In the genomic region with DNA sequence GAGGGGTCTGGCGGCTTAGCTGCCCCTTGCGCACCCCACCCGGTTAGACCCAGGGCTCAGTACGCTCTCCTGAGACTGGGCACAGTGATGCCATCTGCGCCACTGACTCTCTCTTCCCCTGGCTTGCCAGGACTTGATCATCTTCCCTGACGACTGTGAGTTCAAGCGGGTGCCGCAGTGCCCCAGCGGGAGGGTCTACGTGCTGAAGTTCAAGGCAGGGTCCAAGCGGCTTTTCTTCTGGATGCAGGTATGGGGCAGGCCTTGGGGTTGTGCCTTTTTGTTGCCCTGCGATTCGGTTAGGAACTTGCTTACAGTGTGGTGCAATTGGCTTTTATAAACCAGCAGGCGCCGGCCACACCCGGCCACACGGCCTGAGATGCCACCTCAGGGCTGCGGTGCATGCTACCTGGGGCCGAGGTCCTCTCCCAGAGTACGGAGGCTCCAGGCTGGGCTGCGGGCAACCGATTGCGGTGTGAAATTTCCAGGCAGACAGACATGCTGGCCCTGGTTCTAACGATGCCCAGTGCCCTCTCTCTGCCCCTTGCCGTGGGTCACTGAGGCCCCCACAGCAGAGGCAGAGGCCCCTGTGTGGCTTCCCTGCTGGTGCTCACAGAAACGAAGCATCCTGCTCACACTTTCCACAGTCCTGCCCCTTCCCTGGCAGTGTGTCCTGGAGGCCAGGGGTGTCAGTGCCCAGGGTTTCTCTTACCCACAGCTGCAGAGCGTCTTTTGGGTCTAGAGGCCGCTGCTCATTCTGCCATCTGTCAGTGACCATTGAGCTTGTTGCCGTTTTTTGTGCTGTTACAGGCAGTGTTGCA, we compare ENCODE assay signal across 1 cellular context.
TF ChIP-seq lines count a peak whose summit lies in the region.

No MANE protein-coding gene starts in this region.

TF ChIP-seq in liver, 16 proteins besides CTCF, POLR2A, EP300 and RAD21 (continued from another document):
- TF ChIP-seq JUND (IDR thresholded peaks at IDR 0.05): no peak
- no peak for TF ChIP-seq HNF4G (IDR thresholded peaks at IDR 0.05)
- no peak for TF ChIP-seq NR2F2 (IDR thresholded peaks at IDR 0.05)
- TF ChIP-seq, protein P1, sequence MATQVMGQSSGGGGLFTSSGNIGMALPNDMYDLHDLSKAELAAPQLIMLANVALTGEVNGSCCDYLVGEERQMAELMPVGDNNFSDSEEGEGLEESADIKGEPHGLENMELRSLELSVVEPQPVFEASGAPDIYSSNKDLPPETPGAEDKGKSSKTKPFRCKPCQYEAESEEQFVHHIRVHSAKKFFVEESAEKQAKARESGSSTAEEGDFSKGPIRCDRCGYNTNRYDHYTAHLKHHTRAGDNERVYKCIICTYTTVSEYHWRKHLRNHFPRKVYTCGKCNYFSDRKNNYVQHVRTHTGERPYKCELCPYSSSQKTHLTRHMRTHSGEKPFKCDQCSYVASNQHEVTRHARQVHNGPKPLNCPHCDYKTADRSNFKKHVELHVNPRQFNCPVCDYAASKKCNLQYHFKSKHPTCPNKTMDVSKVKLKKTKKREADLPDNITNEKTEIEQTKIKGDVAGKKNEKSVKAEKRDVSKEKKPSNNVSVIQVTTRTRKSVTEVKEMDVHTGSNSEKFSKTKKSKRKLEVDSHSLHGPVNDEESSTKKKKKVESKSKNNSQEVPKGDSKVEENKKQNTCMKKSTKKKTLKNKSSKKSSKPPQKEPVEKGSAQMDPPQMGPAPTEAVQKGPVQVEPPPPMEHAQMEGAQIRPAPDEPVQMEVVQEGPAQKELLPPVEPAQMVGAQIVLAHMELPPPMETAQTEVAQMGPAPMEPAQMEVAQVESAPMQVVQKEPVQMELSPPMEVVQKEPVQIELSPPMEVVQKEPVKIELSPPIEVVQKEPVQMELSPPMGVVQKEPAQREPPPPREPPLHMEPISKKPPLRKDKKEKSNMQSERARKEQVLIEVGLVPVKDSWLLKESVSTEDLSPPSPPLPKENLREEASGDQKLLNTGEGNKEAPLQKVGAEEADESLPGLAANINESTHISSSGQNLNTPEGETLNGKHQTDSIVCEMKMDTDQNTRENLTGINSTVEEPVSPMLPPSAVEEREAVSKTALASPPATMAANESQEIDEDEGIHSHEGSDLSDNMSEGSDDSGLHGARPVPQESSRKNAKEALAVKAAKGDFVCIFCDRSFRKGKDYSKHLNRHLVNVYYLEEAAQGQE (IDR thresholded peaks at IDR 0.05): no peak
TF ChIP-seq in liver: peak in this region for 0.
